In the genomic region with DNA sequence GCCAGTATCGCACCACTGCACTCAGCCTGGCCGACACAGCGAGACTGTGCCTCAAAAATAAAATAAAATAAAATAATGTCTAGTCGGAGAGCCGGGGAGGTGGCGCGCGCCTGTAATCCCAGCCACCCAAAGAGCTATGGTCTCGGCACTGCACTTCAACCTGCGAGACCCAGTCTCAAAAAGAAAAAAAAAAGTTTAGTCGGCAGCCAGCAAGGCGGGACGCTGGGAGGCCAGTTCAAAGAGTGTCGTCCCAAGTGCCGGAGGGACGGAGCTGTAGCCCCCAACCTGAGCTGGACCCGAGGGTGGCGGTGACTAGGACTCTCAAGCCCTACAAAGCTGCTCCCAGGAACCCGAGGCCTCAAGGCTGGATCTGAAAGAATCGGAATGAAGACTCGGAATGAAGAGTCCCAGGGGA, we compare ENCODE assay signal across 8 cellular contexts. TPM values are rescaled to one million over a fixed set of nuclear protein-coding genes. Genes with fewer than 3 reads are reported as not detected.
DNase-seq lines count a peak whose midpoint lies in the region; ATAC-seq, FAIRE-seq and TF ChIP-seq lines count a peak whose summit lies in the region.

No MANE protein-coding gene starts in this region.

- H3K9ac ChIP-seq in HUES48 (ENCODE audit: low read depth, low read length): peak overlapping the region; percentile 50

- H3K4me1 ChIP-seq in HUES48 (ENCODE audit: control insufficient read depth, insufficient read depth, low read length) (0 out of 2 replicates have a peak, but pooled peaks cover 5% of the 10 kb centered on the region), muscle layer of duodenum (ENCODE audit: control insufficient read depth in 1 of 2, insufficient read depth in 2 of 2, low read length in 2 of 2) (peaks cover 6 to 12% of the 10 kb centered on the region in 2 donors)

- H3K27ac ChIP-seq in HUES48 (ENCODE audit: low read depth, low read length) (peak overlapping the region; percentile 75), cingulate gyrus (ENCODE audit: low read depth, low read length) (peak overlapping the region; percentile 83), muscle layer of duodenum (ENCODE audit: low read length) (peak overlapping the region; percentile 73)

- DNase-seq in AG09309 (ENCODE audit: low read depth) (no peak), GOT3 (lab: John Stamatoyannopoulos, UW) (no peak), omental fat pad (ENCODE audit: low spot score) (no peak), RCC 7860 (ENCODE audit: low spot score) (no peak), RKO (ENCODE audit: low spot score) (no peak)

- FAIRE-seq in RCC 7860 (lab: Jason Lieb, UNC): no peak

- H3K4me3 ChIP-seq in AG09309 (ENCODE audit: control insufficient read depth, low read depth, low read length): peak overlapping the region; percentile 74
- H3K4me3 ChIP-seq in HUES48 (ENCODE audit: low read depth, low read length): peak overlapping the region; percentile 87
- H3K4me3 ChIP-seq in muscle layer of duodenum (ENCODE audit: low read depth in 1 of 2, low read length in 2 of 2): peak overlapping the region; percentile 61 to 80

- no peak for ATAC-seq in omental fat pad (ENCODE audit: low FRiP score)

- TF ChIP-seq CTCF in AG09309 (IDR thresholded peaks at IDR 0.05; ENCODE audit: control insufficient read depth, insufficient read depth, low read depth, low read length, missing control alignments) (no peak), omental fat pad (IDR thresholded peaks at IDR 0.05) (no peak)

- H3K9me3 ChIP-seq in HUES48 (ENCODE audit: control insufficient read depth, insufficient read depth, low read length) (no peaks in the 10 kb centered on the region), muscle layer of duodenum (ENCODE audit: control insufficient read depth in 1 of 2, low read length in 2 of 2) (no peaks in the 10 kb centered on the region)

- H3K27me3 ChIP-seq in HUES48 (ENCODE audit: control insufficient read depth, insufficient read depth, low read length): no peaks in the 10 kb centered on the region
- H3K27me3 ChIP-seq in muscle layer of duodenum (ENCODE audit: low read depth, low read length): no peaks in the 10 kb centered on the region

- H3K36me3 ChIP-seq in HUES48 (ENCODE audit: control insufficient read depth, insufficient read depth, low read length): no peaks in the 10 kb centered on the region
- H3K36me3 ChIP-seq in muscle layer of duodenum (ENCODE audit: control insufficient read depth in 1 of 2, insufficient read depth in 2 of 2, low read length in 2 of 2): peaks cover 0 to 7% of the 10 kb centered on the region in 2 donors

RNA-seq across cellular contexts. Expression of a gene that starts 0.6 kb away (rescaled TPM):
- total RNA-seq in omental fat pad: not detected

RNA-seq across cellular contexts. Expression of a gene that starts 7.0 kb away (rescaled TPM):
- total RNA-seq in omental fat pad: 10 to 100 TPM; 10.8 to 24.8 (median 18.5) TPM

RNA-seq across cellular contexts. Expression of a gene that starts 27.7 kb away (rescaled TPM):
- total RNA-seq in omental fat pad: 10 to 100 TPM in 2 of 4 donors, 1 to 10 TPM in 2; 7.0 to 10.9 (median 10.0) TPM

RNA-seq across cellular contexts. Expression of a gene that starts 34.3 kb away (rescaled TPM):
- total RNA-seq in omental fat pad: 10 to 100 TPM; 33.7 to 46.6 (median 39.9) TPM
